8 cellular contexts compared by ENCODE assay signal in genomic region chr7:21426286-21426957, GRCh38. TPM values are rescaled to one million over a fixed set of nuclear protein-coding genes. Genes with fewer than 3 reads are reported as not detected.
DNase-seq lines count a peak whose midpoint lies in the region; ATAC-seq and TF ChIP-seq lines count a peak whose summit lies in the region.

No MANE protein-coding gene starts in this region.

- H3K4me3 ChIP-seq in HL-60 (replicated peaks; ENCODE audit: insufficient read depth, low read length): peak overlapping the region; percentile 49
- H3K4me3 ChIP-seq in astrocyte of the cerebellum (ENCODE audit: low read depth, low read length): peak overlapping the region; percentile 93
- peak overlapping the region; percentile 42 for H3K4me3 ChIP-seq in lung
- H3K4me3 ChIP-seq in vagina: peak overlapping the region; percentile 45 to 82

- H3K36me3 ChIP-seq in lung (ENCODE audit: control insufficient read depth in 2 of 2, insufficient read depth in 2 of 2, low read length in 2 of 2): no peaks in the 10 kb centered on the region
- H3K36me3 ChIP-seq in vagina: no peaks in the 10 kb centered on the region

- DNase-seq in AML-193 (lab: John Stamatoyannopoulos, UW): peak; percentile 46 to 58
- DNase-seq in HL-60 (ENCODE audit: low read depth in 1 of 2, low spot score in 1 of 2): peak; percentile 43 to 49
- no peak for DNase-seq in astrocyte of the cerebellum (ENCODE audit: low read depth)
- no peak for DNase-seq in lung (ENCODE audit: low spot score)
- peak in 1 of 2 donors; percentile 89 for DNase-seq in vagina (ENCODE audit: extremely low spot score in 2 of 2)
- DNase-seq in GM13976 (ENCODE audit: low spot score): no peak
- no peak for DNase-seq in NCI-H1417 treated with DMSO at 0.1 percent for 48 hours (lab: John Stamatoyannopoulos, UW)

- H3K27ac ChIP-seq in HL-60 (replicated peaks) (peak overlapping the region; percentile 37), lung (ENCODE audit: low read depth in 1 of 2, low read length in 1 of 2) (peak overlapping the region; percentile 52 to 68), vagina (peak overlapping the region; percentile 99)

- no peaks in the 10 kb centered on the region for H3K27me3 ChIP-seq in HL-60 (ENCODE audit: insufficient read depth, poor library complexity, severe bottlenecking)
- no peaks in the 10 kb centered on the region for H3K27me3 ChIP-seq in lung (ENCODE audit: control insufficient read depth, insufficient read depth)
- H3K27me3 ChIP-seq in vagina: no peaks in the 10 kb centered on the region

- H3K9me3 ChIP-seq in lung (ENCODE audit: control insufficient read depth in 2 of 2, insufficient read depth in 1 of 2, low read length in 1 of 2): peaks cover 0 to 2% of the 10 kb centered on the region in 2 donors
- no peaks in the 10 kb centered on the region for H3K9me3 ChIP-seq in vagina

- peaks cover 13% of the 10 kb centered on the region in 2 donors for H3K4me1 ChIP-seq in lung (ENCODE audit: control insufficient read depth in 2 of 2, insufficient read depth in 2 of 2, low read length in 2 of 2)
- peaks cover 33% of the 10 kb centered on the region for H3K4me1 ChIP-seq in vagina

- in situ Hi-C loops in astrocyte of the cerebellum (cut with HindIII; ENCODE audit: low sequenced_read_pairs): no loop called here
- in situ Hi-C loops in GM13976 (cut with MboI; ENCODE audit: low sequenced_read_pairs, unreplicated experiment): no loop called here

- no peak for ATAC-seq in lung (ENCODE audit: insufficient read depth, low FRiP score)
- no peak for ATAC-seq in GM18873 (IDR thresholded peaks at IDR 0.05; ENCODE audit: low FRiP score, unreplicated experiment)

- intact Hi-C loops in vagina (cut with DNase I): no loop called here

- no peak for TF ChIP-seq POLR2A in vagina (IDR thresholded peaks at IDR 0.05)

- TF ChIP-seq CTCF in HL-60 (IDR thresholded peaks at IDR 0.05; ENCODE audit: insufficient read depth, low read length) (no peak), astrocyte of the cerebellum (IDR thresholded peaks at IDR 0.05; ENCODE audit: low read depth, low read length, missing control alignments) (no peak), lung (IDR thresholded peaks at IDR 0.05; ENCODE audit: control extremely low read depth, extremely low read depth) (no peak), vagina (IDR thresholded peaks at IDR 0.05) (no peak), GM13976 (IDR thresholded peaks at IDR 0.05; ENCODE audit: borderline replicate concordance, control extremely low read depth, extremely low read depth, insufficient read depth, missing control alignments) (no peak)

- WGBS in lung, 2 donors: 9 to 13% methylated on average over 13 of the region's 13 CpGs

RNA-seq across cellular contexts. Expression of gene SP4, which starts 1.5 kb away (rescaled TPM):
- 10 to 100 TPM in 1 of 2 donors, 1 to 10 TPM in 1; 6.0 to 16.6 TPM for total RNA-seq in lung
- 1 to 10 TPM; 1.5 to 2.1 TPM for polyA plus RNA-seq in lung
- 8.6 TPM for total RNA-seq in vagina

Comparison
In these comparisons a context has a peak if more than half of its experiments do, and no peak if none do; other contexts are left out.
1. DNase-seq: peak in AML-193 (2 of 2) and HL-60 (2 of 2); none in astrocyte of the cerebellum (single experiment), lung (single experiment), GM13976 (single experiment) and NCI-H1417 treated with DMSO at 0.1 percent for 48 hours (single experiment).
2. H3K27ac ChIP-seq: peak in every context shown above with its lines; median percentile 99 in vagina; 60 in lung; 37 in HL-60.
3. H3K4me3 ChIP-seq: peak in every context shown above with its lines; median percentile 93 in astrocyte of the cerebellum; 64 in vagina; 49 in HL-60; 42 in lung.